In genomic region chr9:74953235-74953741, GRCh38 we compare ENCODE assay signal across 8 cellular contexts. TPM values are rescaled to one million over a fixed set of nuclear protein-coding genes. Genes with fewer than 3 reads are reported as not detected.
DNase-seq lines count a peak whose midpoint lies in the region; ATAC-seq and TF ChIP-seq lines count a peak whose summit lies in the region.

No MANE protein-coding gene starts in this region.

- H3K4me1 ChIP-seq in left ventricle myocardium inferior (peaks cover 35% of the 10 kb centered on the region), muscle layer of colon (ENCODE audit: insufficient read depth, low read length) (peaks cover 10% of the 10 kb centered on the region)

- H3K27ac ChIP-seq in left ventricle myocardium inferior (replicated peaks) (peak overlapping the region; percentile 95), muscle layer of colon (ENCODE audit: low read depth, low read length) (peak overlapping the region; percentile 96)

- intact Hi-C loops in left ventricle myocardium inferior (cut with micrococcal nuclease): no loop called here
- intact Hi-C loops in left ventricle myocardium superior (cut with micrococcal nuclease): no loop called here

- H3K9me3 ChIP-seq in left ventricle myocardium inferior (replicated peaks): no peaks in the 10 kb centered on the region
- no peaks in the 10 kb centered on the region for H3K9me3 ChIP-seq in MG63
- H3K9me3 ChIP-seq in muscle layer of colon (ENCODE audit: low read length): no peaks in the 10 kb centered on the region

- peak overlapping the region; percentile 69 for H3K9ac ChIP-seq in muscle layer of colon (ENCODE audit: low read length)

- no peak for TF ChIP-seq CTCF in left ventricle myocardium inferior (IDR thresholded peaks at IDR 0.05; ENCODE audit: borderline replicate concordance)
- no peak for TF ChIP-seq CTCF in choroid plexus epithelial cell (conservative IDR thresholded peaks at IDR 0.05; ENCODE audit: low read depth, low read length)

- H3K27me3 ChIP-seq in left ventricle myocardium inferior (ENCODE audit: low read depth) (no peaks in the 10 kb centered on the region), MG63 (no peaks in the 10 kb centered on the region), muscle layer of colon (ENCODE audit: control insufficient read depth in 1 of 2, insufficient read depth in 2 of 2, low read length in 2 of 2) (no peaks in the 10 kb centered on the region)

- H3K36me3 ChIP-seq in left ventricle myocardium inferior: no peaks in the 10 kb centered on the region
- H3K36me3 ChIP-seq in MG63: no peaks in the 10 kb centered on the region
- no peaks in the 10 kb centered on the region for H3K36me3 ChIP-seq in muscle layer of colon (ENCODE audit: insufficient read depth, low read length)

- DNase-seq in left ventricle myocardium inferior (no peak), left ventricle myocardium superior (no peak), MG63 (peak; percentile 6), choroid plexus epithelial cell (ENCODE audit: low read depth) (peak; percentile 9), NCI-H2107 (lab: John Stamatoyannopoulos, UW) (no peak), DMS 273 treated with DMSO at 0.1 percent for 48 hours (lab: John Stamatoyannopoulos, UW) (no peak), mucosa of gallbladder (ENCODE audit: low spot score) (no peak)

- ATAC-seq in left ventricle myocardium superior: no peak

- H3K4me3 ChIP-seq in left ventricle myocardium inferior (peak overlapping the region; percentile 89), MG63 (peak overlapping the region; percentile 91), choroid plexus epithelial cell (ENCODE audit: low read depth, low read length) (peak overlapping the region; percentile 75), muscle layer of colon (ENCODE audit: low read depth in 1 of 2, low read length in 2 of 2) (peak overlapping the region in 1 of 2 donors; percentile 65)

RNA-seq across cellular contexts. Expression of gene C9orf40, which starts 0.6 kb away (rescaled TPM):
- 2.0 TPM for total RNA-seq in left ventricle myocardium inferior
- total RNA-seq in left ventricle myocardium superior: 2.3 TPM
- total RNA-seq in MG63 (2014; rRNA removed; shearing (Covaris generic); ENCODE audit: low replicate concordance): 6.9 and 9.6 TPM in 2 replicates
- 5.0 TPM for total RNA-seq in mucosa of gallbladder

Comparison
In these comparisons a context has a peak if more than half of its experiments do, and no peak if none do; other contexts are left out.
1. DNase-seq: peak in MG63 (single experiment) and choroid plexus epithelial cell (single experiment); none in left ventricle myocardium inferior (single experiment), left ventricle myocardium superior (single experiment), NCI-H2107 (single experiment), DMS 273 treated with DMSO at 0.1 percent for 48 hours (single experiment) and mucosa of gallbladder (single experiment).